Comparison of ENCODE assay signal across 8 cellular contexts in genomic region chrX:2690856-2691542, GRCh38. TPM values are rescaled to one million over a fixed set of nuclear protein-coding genes. Genes with fewer than 3 reads are reported as not detected.
DNase-seq lines count a peak whose midpoint lies in the region; ATAC-seq, FAIRE-seq and TF ChIP-seq lines count a peak whose summit lies in the region.

TSS of gene CD99 (plus strand) at chrX:2691295. CDS start at chrX:2691361, 66 bp downstream.

- H4K5ac ChIP-seq in H1 (ENCODE audit: insufficient read length, low read depth, low read length) = no peak within 1 kb of the TSS

- H3K23me2 ChIP-seq in H1 (ENCODE audit: low read depth, low read length) = peaks cover 8% of the 10 kb centered on the region; the same call in 1 of the 2 replicates

- H3K4me3 ChIP-seq in AG04450 (ENCODE audit: low read depth, low read length) = peak within 1 kb of the TSS; percentile 78
- peak within 1 kb of the TSS; percentile 63 to 74 (median 66) for H3K4me3 ChIP-seq in H1 (ENCODE audit: extremely low read depth in 1 of 4, insufficient read depth in 2 of 4, low read depth in 3 of 4, low read length in 4 of 4)
- H3K4me3 ChIP-seq in mucosa of descending colon = peak within 1 kb of the TSS; percentile 96

- H3K4me1 ChIP-seq in H1 (replicated peaks in 1 of 4; ENCODE audit: control insufficient read depth in 3 of 4, insufficient read depth in 4 of 4, low read length in 3 of 4) (peaks cover 0 to 2% (median 2%) of the 10 kb centered on the region in 4 experiments; a peak in 2 of 7 replicates), mucosa of descending colon (ENCODE audit: low read depth) (peaks cover 2% of the 10 kb centered on the region)

- H3K79me1 ChIP-seq in H1 (ENCODE audit: low read depth, low read length) = no peaks in the 10 kb centered on the region

- no peak for TF ChIP-seq RAD21 in H1 (IDR thresholded peaks at IDR 0.05 in 1 of 2, conservative IDR thresholded peaks at IDR 0.05 in 1 of 2; ENCODE audit: low read depth in 2 of 2, low read length in 2 of 2)

- peak within 1 kb of the TSS; percentile 81 for H4K8ac ChIP-seq in H1 (ENCODE audit: extremely low read depth, insufficient read depth, low read length)

- no peaks in the 10 kb centered on the region for H3K27me3 ChIP-seq in AG04450 (ENCODE audit: control insufficient read depth, insufficient read depth, low read length)
- H3K27me3 ChIP-seq in H1 (replicated peaks in 1 of 4; ENCODE audit: control insufficient read depth in 3 of 4, extremely low read depth in 1 of 4, insufficient read depth in 3 of 4, low read length in 3 of 4) = peaks cover 0 to 43% (median 34%) of the 10 kb centered on the region in 4 experiments; a peak in 6 of 7 replicates

- no peak within 1 kb of the TSS for H3K14ac ChIP-seq in H1 (ENCODE audit: insufficient read length)

- DNase-seq in AG04450 (ENCODE audit: low read depth, low spot score) = peak; percentile 62
- DNase-seq in activated CD4-positive, alpha-beta T cell treated with anti-CD3 and anti-CD28 coated beads, Interleukin-2, amount 50 U/mL, for 24 hours (ENCODE audit: low read depth in 1 of 2, low spot score in 1 of 2) = peak; percentile 74 to 76
- DNase-seq in H1 (ENCODE audit: low read depth in 1 of 2, low spot score in 2 of 2) = peak in 1 of 2 experiments; percentile 85
- peak; percentile 96 to 98 (median 96) for DNase-seq in mucosa of descending colon
- DNase-seq in stimulated activated CD8-positive, alpha-beta memory T cell treated with anti-CD3 and anti-CD28 coated beads, Interleukin-4, amount 100 ng/mL, for 4 hours (ENCODE audit: low read depth in 2 of 2, low spot score in 1 of 2) = peak; percentile 82 to 91
- DNase-seq in DMS79 treated with DMSO at 0.1 percent for 48 hours (lab: John Stamatoyannopoulos, UW) = no peak

- H2BK120ac ChIP-seq in H1 (replicated peaks; ENCODE audit: low read depth, low read length) = no peak within 1 kb of the TSS

- ATAC-seq in GM19328 (IDR thresholded peaks at IDR 0.05; ENCODE audit: unreplicated experiment) (peak; percentile 90), HG03469 (IDR thresholded peaks at IDR 0.05; ENCODE audit: unreplicated experiment) (peak; percentile 67), mucosa of descending colon (peak; percentile 93)

- WGBS in H1 (ENCODE audit: extremely low coverage in 1 of 2, insufficient coverage in 1 of 2, insufficient read length in 1 of 2, insufficient replicate concordance in 2 of 2, low coverage in 1 of 2, low lambda C conversion rate in 2 of 2, missing lambda C conversion rate in 1 of 2), 2 experiments = 0% methylated on average over 23 of the region's 73 CpGs; no CpG with 5 or more reads in 1 of the 2 experiments

- H2BK20ac ChIP-seq in H1 (ENCODE audit: low read length) = no peak within 1 kb of the TSS

- no peak within 1 kb of the TSS for H2AK5ac ChIP-seq in H1 (ENCODE audit: low read depth, low read length)

- no peak within 1 kb of the TSS for H4K91ac ChIP-seq in H1 (replicated peaks; ENCODE audit: insufficient read length, low read length)

- H2AFZ ChIP-seq in H1 (ENCODE audit: low read length) = no peak within 1 kb of the TSS

- no peak within 1 kb of the TSS for H3K23ac ChIP-seq in H1 (ENCODE audit: insufficient read length)

- H2BK15ac ChIP-seq in H1 (ENCODE audit: low read length) = 0 out of 2 replicates have a peak within 1 kb of the TSS, but pooled peaks have one; percentile 61

- no peak for TF ChIP-seq EP300 in H1 (IDR thresholded peaks at IDR 0.05; ENCODE audit: borderline replicate concordance in 1 of 2, low read depth in 2 of 2, low read length in 2 of 2)

- no peaks in the 10 kb centered on the region; the same call in 1 of the 2 replicates for H3K9me3 ChIP-seq in AG04450 (ENCODE audit: control insufficient read depth, insufficient read depth, low read length)
- no peaks in the 10 kb centered on the region for H3K9me3 ChIP-seq in H1 (ENCODE audit: insufficient read depth in 2 of 2, low read depth in 1 of 2, low read length in 1 of 2)
- H3K9me3 ChIP-seq in mucosa of descending colon = no peaks in the 10 kb centered on the region

- TF ChIP-seq CTCF in AG04450 (IDR thresholded peaks at IDR 0.05; ENCODE audit: low read depth, low read length) (no peak), H1 (IDR thresholded peaks at IDR 0.05; ENCODE audit: control extremely low read depth in 1 of 3, insufficient read depth in 1 of 3, low read depth in 1 of 3, low read length in 3 of 3) (no peak), mucosa of descending colon (IDR thresholded peaks at IDR 0.05) (no peak)

- peaks cover 2 to 7% of the 10 kb centered on the region in 2 experiments for H4K20me1 ChIP-seq in H1 (replicated peaks in 1 of 2; ENCODE audit: control insufficient read depth in 1 of 2, insufficient read depth in 2 of 2, low read length in 2 of 2)

- H2BK5ac ChIP-seq in H1 (ENCODE audit: low read depth, low read length) = no peak within 1 kb of the TSS

- no peak for FAIRE-seq in H1 (lab: Jason Lieb, UNC)

- no peak within 1 kb of the TSS for H3K56ac ChIP-seq in H1 (replicated peaks; ENCODE audit: insufficient read length, low read depth, low read length)

- no peak within 1 kb of the TSS; the same call in 1 of the 2 replicates for H3K18ac ChIP-seq in H1 (ENCODE audit: extremely low read depth, low read length)

- 0 out of 2 replicates have a peak within 1 kb of the TSS, but pooled peaks have one; percentile 68 for H2BK12ac ChIP-seq in H1 (ENCODE audit: low read depth, low read length)

- H3K9ac ChIP-seq in H1 (replicated peaks in 1 of 4; ENCODE audit: extremely low read depth in 1 of 4, low read depth in 3 of 4, low read length in 3 of 4) = peak within 1 kb of the TSS in 3 of 4 experiments; percentile 44 to 47 (median 45); a peak in 5 of 7 replicates

- H3K27ac ChIP-seq in AG04450 (ENCODE audit: low read depth, low read length) (peak within 1 kb of the TSS; percentile 77), H1 (ENCODE audit: low read depth, low read length) (no peak within 1 kb of the TSS)

- peak within 1 kb of the TSS; percentile 83 to 93 for H3K4me2 ChIP-seq in H1 (ENCODE audit: insufficient read depth in 1 of 2, low read depth in 2 of 2, low read length in 2 of 2)

- H3K79me2 ChIP-seq in H1 (ENCODE audit: control insufficient read depth in 1 of 2, insufficient read depth in 2 of 2, low read length in 2 of 2) = peaks cover 0 to 4% of the 10 kb centered on the region in 2 experiments; a peak in 1 of 4 replicates

- H3K36me3 ChIP-seq in H1 (ENCODE audit: control insufficient read depth in 2 of 4, insufficient read depth in 4 of 4, low read length in 3 of 4) (no peaks in the 10 kb centered on the region), mucosa of descending colon (ENCODE audit: low read depth) (no peaks in the 10 kb centered on the region)

- CTCF ChIA-PET in AG04450 (lab: Charles Lee) = no interaction called here
- CTCF ChIA-PET in H1 (lab: Charles Lee; ENCODE audit: partially characterized antibody) = no interaction called here

- no peak for TF ChIP-seq POLR2A in H1 (IDR thresholded peaks at IDR 0.05; ENCODE audit: control extremely low read depth in 1 of 2, low read depth in 2 of 2, low read length in 2 of 2)

- H3K4ac ChIP-seq in H1 (replicated peaks; ENCODE audit: insufficient read length, low read depth, low read length) = no peak within 1 kb of the TSS

- intact Hi-C loops in mucosa of descending colon (cut with DNase I, micrococcal nuclease) = no loop called here

- POLR2A ChIA-PET in AG04450 (lab: Yijun Ruan, JAX) (no interaction called here), H1 (lab: Charles Lee; ENCODE audit: partially characterized antibody) (no interaction called here)

TF ChIP-seq in H1, 55 proteins besides CTCF, POLR2A, EP300 and RAD21:
- peak; percentile 23; the same call in 1 of the 2 replicates for TF ChIP-seq SUZ12 (IDR thresholded peaks at IDR 0.05; ENCODE audit: low read length)
- TF ChIP-seq ASH2L (IDR thresholded peaks at IDR 0.05; ENCODE audit: low read length) = peak; percentile 70
- TF ChIP-seq RBBP5 (IDR thresholded peaks at IDR 0.05; ENCODE audit: borderline replicate concordance, low read depth, low read length) = 0 out of 2 replicates have a peak, but pooled peaks have one; percentile 50
- peak; percentile 30 for TF ChIP-seq BACH1 (IDR thresholded peaks at IDR 0.05; ENCODE audit: low read length)
- no peak for TF ChIP-seq CHD1 (IDR thresholded peaks at IDR 0.05; ENCODE audit: low read depth, low read length)
- TF ChIP-seq TAF1 (IDR thresholded peaks at IDR 0.05; ENCODE audit: low read depth, low read length) = 0 out of 2 replicates have a peak, but pooled peaks have one; percentile 22
- peak; percentile 33; the same call in 1 of the 2 replicates for TF ChIP-seq PHF8 (conservative IDR thresholded peaks at IDR 0.05; ENCODE audit: low read depth, low read length)
- no peak for TF ChIP-seq HDAC6 (IDR thresholded peaks at IDR 0.05; ENCODE audit: low read depth, low read length)
- no peak for TF ChIP-seq POU5F1 (IDR thresholded peaks at IDR 0.05; ENCODE audit: low read depth, low read length)
- no peak for TF ChIP-seq RXRA (IDR thresholded peaks at IDR 0.05; ENCODE audit: insufficient read depth, low read depth, low read length)
- TF ChIP-seq SP1 (IDR thresholded peaks at IDR 0.05; ENCODE audit: low read depth, low read length) = no peak
- TF ChIP-seq KDM4A (IDR thresholded peaks at IDR 0.05; ENCODE audit: low read depth, low read length, severe bottlenecking) = peak; percentile 97

RNA-seq across cellular contexts. Expression of gene CD99, which starts in this region (rescaled TPM):
- polyA plus RNA-seq in AG04450 (2011; rRNA removed) (355 and 369 TPM in 2 replicates), H1 (2011; rRNA removed) (30.1 and 44.0 TPM in 2 replicates)
- polyA minus RNA-seq in AG04450 (2011; rRNA and poly(A)+ RNA removed) = 145 and 147 TPM in 2 replicates
- total RNA-seq in H1 (2021; fragmentation: NEBNext Ultra II Directional; extraction: Animal tissue kit (Norgen Biotek cat#: 25700)) = 46.9 and 47.8 TPM in 2 replicates
- 33.5 TPM for polyA plus RNA-seq in H1 (2011; cell fraction: cytosol; rRNA removed)
- polyA plus RNA-seq in H1 (2011; cell fraction: nucleus; rRNA removed) = 29.9 TPM
- 71.0 to 90.9 TPM (median 85.7 TPM) in 4 replicates for polyA plus RNA-seq in H1 (2012, experiment 1 of 2)
- 90.6 TPM for polyA plus RNA-seq in H1 (2012, experiment 2 of 2)
- 70.9 TPM for polyA plus RNA-seq in H1 (2013, experiment 1 of 2)
- polyA plus RNA-seq in H1 (2013, experiment 2 of 2) = 85.5 TPM
- polyA minus RNA-seq in H1 (2011; rRNA and poly(A)+ RNA removed) = 10.0 TPM in 2 replicates
- polyA minus RNA-seq in H1 (2011; cell fraction: cytosol; rRNA and poly(A)+ RNA removed) = 21.8 TPM
- polyA minus RNA-seq in H1 (2011; cell fraction: nucleus; rRNA and poly(A)+ RNA removed) = 11.6 TPM
- 100 to 1,000 TPM; 147 to 326 (median 171) TPM for total RNA-seq in mucosa of descending colon
